In genomic region chrY:2800246-2800645, GRCh38 we compare ENCODE assay signal across 1 cellular context.
TF ChIP-seq lines count a peak whose summit lies in the region.

No MANE protein-coding gene starts in this region.

TF ChIP-seq in GM23338, 12 proteins besides CTCF, POLR2A, EP300 and RAD21 (continued from another document):
- no peak for TF ChIP-seq ZNF462 (CRISPR knock-in tag; IDR thresholded peaks at IDR 0.05)
- TF ChIP-seq REST (IDR thresholded peaks at IDR 0.05; ENCODE audit: unreplicated experiment), result no peak
- TF ChIP-seq JUNB (IDR thresholded peaks at IDR 0.05; ENCODE audit: unreplicated experiment), result no peak
- TF ChIP-seq EZH2phosphoT487 (IDR thresholded peaks at IDR 0.05; ENCODE audit: unreplicated experiment), result no peak
- no peak for TF ChIP-seq EZH2 (IDR thresholded peaks at IDR 0.05; ENCODE audit: low read depth, unreplicated experiment)
- no peak for TF ChIP-seq NANOG (IDR thresholded peaks at IDR 0.05; ENCODE audit: borderline replicate concordance)
